Comparison of ENCODE assay signal across 10 cellular contexts in genomic region chr6:108690326-108691000, GRCh38.
DNase-seq lines count a peak whose midpoint lies in the region; TF ChIP-seq lines count a peak whose summit lies in the region.
"Had no signal": no experiment of that assay in that cellular context is flagged by ENCODE, and none has a peak within 500 bp of the region (broad histone marks: within the 10 kb centered on the region; RNA-seq: fewer than 3 reads in every experiment).

No MANE protein-coding gene starts in this region.

- TF ChIP-seq CTCF in AG10803 (conservative IDR thresholded peaks at IDR 0.05; ENCODE audit: low read length) (no peak), mammary epithelial cell (conservative IDR thresholded peaks at IDR 0.05 in 1 of 2, IDR thresholded peaks at IDR 0.05 in 1 of 2; ENCODE audit: extremely low read depth in 1 of 2, insufficient read depth in 1 of 2, low read depth in 1 of 2, low read length in 2 of 2) (no peak), nephron (IDR thresholded peaks at IDR 0.05; ENCODE audit: unreplicated experiment in 3 of 3) (no peak), GM13976 (IDR thresholded peaks at IDR 0.05; ENCODE audit: borderline replicate concordance, control extremely low read depth, extremely low read depth, insufficient read depth, missing control alignments) (no peak), esophagus muscularis mucosa (IDR thresholded peaks at IDR 0.05) (no peak)

- H3K79me2 ChIP-seq in Karpas-422 (ENCODE audit: low read length) (no peaks in the 10 kb centered on the region), mammary epithelial cell (ENCODE audit: insufficient read depth, low read length) (peaks cover 4% of the 10 kb centered on the region)

- H3K27ac ChIP-seq in Karpas-422 (ENCODE audit: low read length), result no peak overlapping the region
- peak overlapping the region; percentile 79 for H3K27ac ChIP-seq in mammary epithelial cell (ENCODE audit: insufficient read depth, low read depth, low read length)
- no peak overlapping the region for H3K27ac ChIP-seq in SJCRH30
- H3K27ac ChIP-seq in esophagus muscularis mucosa (replicated peaks in 1 of 4), result peak overlapping the region in 1 of 4 donors; percentile 59

- H3K4me1 ChIP-seq in Karpas-422 (ENCODE audit: low read length) (no peaks in the 10 kb centered on the region), mammary epithelial cell (ENCODE audit: insufficient read depth, low read length) (peaks cover 58% of the 10 kb centered on the region), SJCRH30 (no peaks in the 10 kb centered on the region), esophagus muscularis mucosa (peaks cover 30 to 54% (median 38%) of the 10 kb centered on the region in 4 donors)

- H3K9me3 Mint-ChIP-seq in nephron, result no peaks in the 10 kb centered on the region

- intact Hi-C loops in mammary epithelial cell (cut with micrococcal nuclease), result no loop called here
- intact Hi-C loops in esophagus muscularis mucosa (cut with DNase I), result no loop called here

- H3K4me1 Mint-ChIP-seq in nephron, result peaks cover 18% of the 10 kb centered on the region

- no peak overlapping the region for H3K4me3 Mint-ChIP-seq in nephron

- dilution Hi-C loops in mammary epithelial cell (cut with HindIII; ENCODE audit: low sequenced_read_pairs), result no loop called here

- no peak overlapping the region for H3K4me2 ChIP-seq in Karpas-422 (ENCODE audit: low read depth, low read length, poor library complexity, severe bottlenecking)
- H3K4me2 ChIP-seq in mammary epithelial cell (ENCODE audit: insufficient read depth, low read depth, low read length), result peak overlapping the region; percentile 60

- H3K27me3 ChIP-seq in Karpas-422 (ENCODE audit: low read length) (no peaks in the 10 kb centered on the region), mammary epithelial cell (ENCODE audit: insufficient read depth, low read length) (no peaks in the 10 kb centered on the region), SJCRH30 (no peaks in the 10 kb centered on the region), esophagus muscularis mucosa (no peaks in the 10 kb centered on the region)

- no peak overlapping the region for H3K4me3 ChIP-seq in AG10803 (ENCODE audit: low read length)
- no peak overlapping the region for H3K4me3 ChIP-seq in Karpas-422 (ENCODE audit: low read length)
- H3K4me3 ChIP-seq in mammary epithelial cell (replicated peaks in 1 of 3; ENCODE audit: insufficient read depth in 1 of 3, low read depth in 2 of 3, low read length in 3 of 3), result no peak overlapping the region
- H3K4me3 ChIP-seq in SJCRH30, result no peak overlapping the region
- no peak overlapping the region for H3K4me3 ChIP-seq in esophagus muscularis mucosa

- 53% methylated on average over 6 of the region's 6 CpGs for WGBS in mammary epithelial cell (ENCODE audit: low coverage, missing lambda C conversion rate)
- WGBS in esophagus muscularis mucosa, result 91% methylated on average over 6 of the region's 6 CpGs

- H3K9me3 ChIP-seq in Karpas-422 (ENCODE audit: low read length) (no peaks in the 10 kb centered on the region), mammary epithelial cell (replicated peaks; ENCODE audit: insufficient read depth, low read length) (no peaks in the 10 kb centered on the region), SJCRH30 (replicated peaks) (no peaks in the 10 kb centered on the region), esophagus muscularis mucosa (no peaks in the 10 kb centered on the region)

- no TSS peak for BruUV-seq in mammary epithelial cell (replicated peaks; lab: Mats Ljungman, UMichigan)

- no peaks in the 10 kb centered on the region for H4K20me1 ChIP-seq in Karpas-422 (ENCODE audit: insufficient read depth, low read depth, low read length)
- H4K20me1 ChIP-seq in mammary epithelial cell (ENCODE audit: insufficient read depth, low read length), result no peaks in the 10 kb centered on the region

- peaks cover 26% of the 10 kb centered on the region for H3K36me3 Mint-ChIP-seq in nephron (ENCODE audit: low read depth)

- H3K36me3 ChIP-seq in Karpas-422 (ENCODE audit: insufficient read depth, low read length) (no peaks in the 10 kb centered on the region), mammary epithelial cell (ENCODE audit: insufficient read depth, low read length) (peaks cover 1% of the 10 kb centered on the region), SJCRH30 (0 out of 2 replicates have a peak, but pooled peaks cover 2% of the 10 kb centered on the region), esophagus muscularis mucosa (peaks cover 6 to 49% (median 23%) of the 10 kb centered on the region in 4 donors)

- H3K27me3 Mint-ChIP-seq in nephron (ENCODE audit: low read depth), result no peaks in the 10 kb centered on the region

- H2AFZ ChIP-seq in Karpas-422 (ENCODE audit: low read length) (no peak overlapping the region), mammary epithelial cell (ENCODE audit: low read depth, low read length) (peak overlapping the region; percentile 29)

- CTCF ChIA-PET in mammary epithelial cell (lab: Charles Lee; ENCODE audit: low non-redundant PET), result no interaction called here

- no peak for TF ChIP-seq EP300 in esophagus muscularis mucosa (IDR thresholded peaks at IDR 0.05)

- H3K9me2 ChIP-seq in Karpas-422 (replicated peaks; ENCODE audit: insufficient read depth, low read length), result no peaks in the 10 kb centered on the region

- peak overlapping the region in 2 of 3 experiments; percentile 25 to 61 for H3K27ac Mint-ChIP-seq in nephron

- H3K9ac ChIP-seq in Karpas-422 (ENCODE audit: low read length) (no peak overlapping the region), mammary epithelial cell (ENCODE audit: insufficient read depth, low read length) (peak overlapping the region; percentile 6)

- in situ Hi-C loops in mammary epithelial cell (cut with MboI; ENCODE audit: low sequenced_read_pairs in 2 of 2), result no loop called here
- in situ Hi-C loops in GM13976 (cut with MboI; ENCODE audit: low sequenced_read_pairs, unreplicated experiment), result no loop called here

- peak; percentile 35 for DNase-seq in AG10803 (ENCODE audit: low read depth)
- peak; percentile 14 for DNase-seq in Karpas-422
- DNase-seq in mammary epithelial cell, result peak; percentile 61
- DNase-seq in GM13976 (ENCODE audit: low spot score), result no peak
- DNase-seq in NCI-H1417 (lab: John Stamatoyannopoulos, UW), result no peak
- DNase-seq in SJCRH30, result no peak
- no peak for DNase-seq in esophagus muscularis mucosa (ENCODE audit: extremely low spot score)
- DNase-seq: NCI-H1105, NCI-H524 treated with DMSO at 0.1 percent for 48 hours had no signal

- TF ChIP-seq POLR2A in esophagus muscularis mucosa (IDR thresholded peaks at IDR 0.05; ENCODE audit: low read depth), result no peak

Comparison
In these comparisons a context has a peak if more than half of its experiments do, and no peak if none do; other contexts are left out.
1. DNase-seq: peak in AG10803 (single experiment), Karpas-422 (single experiment) and mammary epithelial cell (single experiment); none in GM13976 (single experiment), NCI-H1417 (0 of 3), SJCRH30 (0 of 2) and esophagus muscularis mucosa (single experiment).